15 cellular contexts compared by ENCODE assay signal in the genomic region with DNA sequence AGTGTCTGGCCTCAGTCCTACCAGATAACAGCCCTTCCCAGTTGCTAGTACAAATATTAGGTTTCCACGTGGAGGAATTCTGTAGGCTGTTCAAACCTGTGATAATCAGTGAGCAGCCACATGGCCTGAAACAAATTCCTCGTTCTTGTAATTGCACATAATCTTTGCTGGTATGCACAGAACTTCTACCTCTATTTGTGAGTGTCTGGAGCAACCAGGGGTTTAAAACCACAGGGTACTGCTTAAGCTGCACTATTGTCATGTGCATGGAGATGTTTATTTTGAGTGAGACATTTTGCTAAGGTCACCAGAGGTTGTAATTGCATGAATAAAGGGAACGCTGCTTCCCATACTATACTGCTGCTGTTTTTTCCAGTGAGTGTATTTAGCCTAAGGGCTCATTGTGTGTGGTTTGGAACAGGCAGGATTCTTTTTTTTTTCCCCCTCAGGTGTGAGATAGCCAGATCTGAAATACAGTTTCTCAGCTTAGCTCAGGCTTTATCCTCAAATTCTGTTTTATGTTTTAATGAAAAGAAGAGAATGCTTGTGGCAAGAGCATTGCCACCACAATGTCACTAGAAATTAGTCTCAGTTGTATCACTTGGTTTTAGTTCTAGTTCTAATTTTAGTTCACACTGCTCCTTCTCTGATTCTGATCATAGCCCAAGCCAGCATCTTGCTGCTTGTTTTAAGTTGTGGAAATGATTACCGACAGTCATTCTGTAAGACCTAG.
DNase-seq lines count a peak whose midpoint lies in the region; ATAC-seq and TF ChIP-seq lines count a peak whose summit lies in the region.
"Had no signal": no experiment of that assay in that cellular context is flagged by ENCODE, and none has a peak within 500 bp of the region (broad histone marks: within the 10 kb centered on the region; RNA-seq: fewer than 3 reads in every experiment).

No MANE protein-coding gene starts in this region.

- H3K4me1 ChIP-seq in Panc1 (ENCODE audit: control insufficient read depth, insufficient read depth, low read length) = no peaks in the 10 kb centered on the region

- H3K4me3 Mint-ChIP-seq in osteocyte (ENCODE audit: unreplicated experiment) = no peak overlapping the region
- H3K4me3 Mint-ChIP-seq in nephron progenitor cell = no peak overlapping the region
- H3K4me3 Mint-ChIP-seq: activated CD4-positive, alpha-beta T cell treated with anti-CD3 and anti-CD28 coated beads for 36 hours; CD8-positive, alpha-beta T cell; naive thymus-derived CD4-positive, alpha-beta T cell had no signal

- H3K4me1 Mint-ChIP-seq in osteocyte (ENCODE audit: unreplicated experiment) (peaks cover 22% of the 10 kb centered on the region), nephron progenitor cell (peaks cover 34% of the 10 kb centered on the region)
- H3K4me1 Mint-ChIP-seq: activated CD4-positive, alpha-beta T cell treated with anti-CD3 and anti-CD28 coated beads for 36 hours had no signal

- ATAC-seq in GM18498 (IDR thresholded peaks at IDR 0.05; ENCODE audit: unreplicated experiment) = peak; percentile 54
- 0 out of 2 replicates have a peak, but pooled peaks have one; percentile 40 for ATAC-seq in Panc1
- ATAC-seq: activated CD4-positive, alpha-beta T cell treated with anti-CD3 and anti-CD28 coated beads for 36 hours; CD8-positive, alpha-beta T cell; naive thymus-derived CD4-positive, alpha-beta T cell had no signal

- BruUV-seq in Panc1 (replicated peaks; lab: Mats Ljungman, UMichigan) = no TSS peak

- TF ChIP-seq CTCF in Panc1 (IDR thresholded peaks at IDR 0.05) = no peak
- no peak for TF ChIP-seq CTCF in osteocyte (IDR thresholded peaks at IDR 0.05)
- TF ChIP-seq CTCF in nephron progenitor cell (IDR thresholded peaks at IDR 0.05) = no peak

- CTCF ChIA-PET in Panc1 (lab: Charles Lee) = no interaction called here

- H3K4me3 ChIP-seq in Panc1 (ENCODE audit: low read depth in 2 of 2, low read length in 2 of 2) = no peak overlapping the region

- DNase-seq in Panc1 (ENCODE audit: low read depth, low spot score) (no peak), fibroblast of gingiva (ENCODE audit: low read depth) (peak; percentile 12), osteocyte (ENCODE audit: extremely low spot score, unreplicated experiment) (no peak), NCI-H2107 treated with DMSO at 0.1 percent for 48 hours (lab: John Stamatoyannopoulos, UW; ENCODE audit: unreplicated experiment) (no peak), nephron progenitor cell (no peak), NCI-H82 treated with DMSO at 0.1 percent for 48 hours (lab: John Stamatoyannopoulos, UW; ENCODE audit: unreplicated experiment) (no peak), Ammon's horn (ENCODE audit: low spot score) (no peak)
- DNase-seq: activated CD4-positive, alpha-beta T cell treated with anti-CD3 and anti-CD28 coated beads for 36 hours; activated effector memory CD4-positive, alpha-beta T cell treated with anti-CD3 and anti-CD28 coated beads, Interleukin-2, amount 50 U/mL, for 16 hours; CD8-positive, alpha-beta T cell; hippocampal formation; naive thymus-derived CD4-positive, alpha-beta T cell; NCI-H524; stimulated activated naive CD4-positive, alpha-beta T cell treated with Interleukin-2 at 50 U/mL for 16 hours had no signal

- H3K27me3 ChIP-seq in Panc1 (ENCODE audit: control insufficient read depth, insufficient read depth, low read length) = no peaks in the 10 kb centered on the region

- H3K27me3 Mint-ChIP-seq in osteocyte (ENCODE audit: unreplicated experiment) (no peaks in the 10 kb centered on the region), nephron progenitor cell (ENCODE audit: low read depth, poor library complexity) (no peaks in the 10 kb centered on the region)
- H3K27me3 Mint-ChIP-seq: activated CD4-positive, alpha-beta T cell treated with anti-CD3 and anti-CD28 coated beads for 36 hours had no signal

- H3K9me3 Mint-ChIP-seq in osteocyte (ENCODE audit: unreplicated experiment) (no peaks in the 10 kb centered on the region), nephron progenitor cell (no peaks in the 10 kb centered on the region)
- H3K9me3 Mint-ChIP-seq: CD8-positive, alpha-beta T cell; naive thymus-derived CD4-positive, alpha-beta T cell had no signal

- POLR2A ChIA-PET in Panc1 (lab: Charles Lee) = no interaction called here

- peaks cover 68% of the 10 kb centered on the region for H3K36me3 Mint-ChIP-seq in osteocyte (ENCODE audit: unreplicated experiment)
- peaks cover 61% of the 10 kb centered on the region for H3K36me3 Mint-ChIP-seq in nephron progenitor cell (ENCODE audit: low read depth)

- intact Hi-C loops in Panc1 (cut with micrococcal nuclease; ENCODE audit: unreplicated experiment) = no loop called here

- H3K9me3 ChIP-seq in Panc1 (ENCODE audit: control insufficient read depth, insufficient read depth, low read depth, low read length) = no peaks in the 10 kb centered on the region

- H3K36me3 ChIP-seq in Panc1 (ENCODE audit: control insufficient read depth, insufficient read depth, low read length) = no peaks in the 10 kb centered on the region

- H3K27ac Mint-ChIP-seq in osteocyte (ENCODE audit: unreplicated experiment) (peak overlapping the region; percentile 61), nephron progenitor cell (no peak overlapping the region)
- H3K27ac Mint-ChIP-seq: activated CD4-positive, alpha-beta T cell treated with anti-CD3 and anti-CD28 coated beads for 36 hours; CD8-positive, alpha-beta T cell; naive thymus-derived CD4-positive, alpha-beta T cell had no signal

- H3K27ac ChIP-seq in Panc1 (ENCODE audit: low read length) = no peak overlapping the region

- in situ Hi-C loops in Panc1 (cut with HindIII; ENCODE audit: low pct_unique_long_range_greater_than_20kb, low sequenced_read_pairs) = no loop called here
